Comparison of ENCODE assay signal across 20 cellular contexts in the genomic region with DNA sequence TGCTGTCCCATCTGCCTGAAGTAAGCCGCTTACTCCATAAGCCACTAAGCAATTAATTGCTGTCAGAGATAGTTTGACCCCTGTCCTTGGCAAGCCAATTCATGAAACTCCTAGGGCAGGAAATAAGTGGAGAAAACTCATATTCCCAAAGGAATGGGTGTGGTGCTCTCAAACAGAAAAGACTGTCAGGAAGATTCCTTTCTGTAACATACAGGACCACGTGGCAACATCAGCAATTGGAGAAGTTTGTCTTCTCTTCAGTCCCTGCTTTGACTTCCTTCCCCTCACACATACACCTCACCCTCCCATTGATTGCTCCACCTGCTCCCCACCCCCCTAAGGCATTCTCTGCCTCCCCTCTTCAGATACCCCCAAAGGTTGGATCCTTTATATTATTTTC.
DNase-seq lines count a peak whose midpoint lies in the region; ATAC-seq and TF ChIP-seq lines count a peak whose summit lies in the region.
"Had no signal": no experiment of that assay in that cellular context is flagged by ENCODE, and none has a peak within 500 bp of the region (broad histone marks: within the 10 kb centered on the region; RNA-seq: fewer than 3 reads in every experiment).

No MANE protein-coding gene starts in this region.

- no peak for ATAC-seq in stimulated activated memory B cell treated with anti-CD40 and anti-IgM and Interleukin-4, amounts not matched to agents 10 μg/mL and 1 μg/mL and 100 μg/mL, for 72 hours
- ATAC-seq: GM12878, left ventricle myocardium superior had no signal

- H3K36me3 Mint-ChIP-seq in stimulated activated memory B cell treated with anti-CD40 and anti-IgM and Interleukin-4, amounts not matched to agents 10 μg/mL and 1 μg/mL and 100 μg/mL, for 72 hours: no peaks in the 10 kb centered on the region
- H3K36me3 Mint-ChIP-seq: activated naive CD8-positive, alpha-beta T cell had no signal

- no peaks in the 10 kb centered on the region for H3K27me3 Mint-ChIP-seq in stimulated activated memory B cell treated with anti-CD40 and anti-IgM and Interleukin-4, amounts not matched to agents 10 μg/mL and 1 μg/mL and 100 μg/mL, for 72 hours
- H3K27me3 Mint-ChIP-seq: activated naive CD8-positive, alpha-beta T cell had no signal

- no peaks in the 10 kb centered on the region for H3K9me3 Mint-ChIP-seq in stimulated activated memory B cell treated with anti-CD40 and anti-IgM and Interleukin-4, amounts not matched to agents 10 μg/mL and 1 μg/mL and 100 μg/mL, for 72 hours

- DNase-seq in NOMO-1 treated with DMSO at 0.1 percent for 48 hours (lab: John Stamatoyannopoulos, UW; ENCODE audit: unreplicated experiment): peak; percentile 44
- DNase-seq in NOMO-1 treated with dmso at 0.1 percent for 144 hours (lab: John Stamatoyannopoulos, UW; ENCODE audit: unreplicated experiment): no peak
- peak; percentile 23 for DNase-seq in NCI-H82 treated with DMSO at 0.1 percent for 48 hours (lab: John Stamatoyannopoulos, UW; ENCODE audit: unreplicated experiment)
- DNase-seq in fibroblast of mammary gland (ENCODE audit: low read depth): peak; percentile 78
- no peak for DNase-seq in epidermal melanocyte (ENCODE audit: insufficient read length, low spot score)
- DNase-seq in C1 segment of cervical spinal cord (lab: John Stamatoyannopoulos, UW): no peak
- no peak for DNase-seq in NCI-H2171 treated with DMSO at 0.1 percent for 48 hours (lab: John Stamatoyannopoulos, UW)
- DNase-seq: 8988T; activated CD4-positive, alpha-beta T cell treated with anti-CD3 and anti-CD28 coated beads for 48 hours; COR-L47; effector CD8-positive, alpha-beta T cell; foreskin melanocyte; left ventricle myocardium superior; NCI-H2227 treated with DMSO at 0.1 percent for 48 hours; stimulated activated naive CD4-positive, alpha-beta T cell treated with Interleukin-2 at 50 U/mL for 16 hours; T1000 had no signal

- no peak for TF ChIP-seq CTCF in fibroblast of mammary gland (conservative IDR thresholded peaks at IDR 0.05; ENCODE audit: control insufficient read depth, insufficient read depth, low read depth, low read length)

- H3K4me3 Mint-ChIP-seq in stimulated activated memory B cell treated with anti-CD40 and anti-IgM and Interleukin-4, amounts not matched to agents 10 μg/mL and 1 μg/mL and 100 μg/mL, for 72 hours: no peak overlapping the region
- H3K4me3 Mint-ChIP-seq: activated naive CD8-positive, alpha-beta T cell had no signal

- peaks cover 60% of the 10 kb centered on the region for H3K4me1 Mint-ChIP-seq in stimulated activated memory B cell treated with anti-CD40 and anti-IgM and Interleukin-4, amounts not matched to agents 10 μg/mL and 1 μg/mL and 100 μg/mL, for 72 hours

- H3K27ac Mint-ChIP-seq in stimulated activated memory B cell treated with anti-CD40 and anti-IgM and Interleukin-4, amounts not matched to agents 10 μg/mL and 1 μg/mL and 100 μg/mL, for 72 hours: peak overlapping the region; percentile 41
- H3K27ac Mint-ChIP-seq: activated naive CD8-positive, alpha-beta T cell had no signal

- no peak overlapping the region for H3K4me3 ChIP-seq in fibroblast of mammary gland (ENCODE audit: control insufficient read depth, low read depth, low read length)
- H3K4me3 ChIP-seq: GM12878, prostate gland had no signal

Comparison
In these comparisons a context has a peak if more than half of its experiments do, and no peak if none do; other contexts are left out.
1. DNase-seq: peak in NOMO-1 treated with DMSO at 0.1 percent for 48 hours (single experiment), NCI-H82 treated with DMSO at 0.1 percent for 48 hours (single experiment) and fibroblast of mammary gland (single experiment); none in NOMO-1 treated with dmso at 0.1 percent for 144 hours (single experiment), epidermal melanocyte (single experiment), C1 segment of cervical spinal cord (0 of 14) and NCI-H2171 treated with DMSO at 0.1 percent for 48 hours (single experiment).